ENCODE assay signal across 8 cellular contexts in genomic region chr16:25838724-25839186, GRCh38.
DNase-seq lines count a peak whose midpoint lies in the region; ATAC-seq and TF ChIP-seq lines count a peak whose summit lies in the region.

No MANE protein-coding gene starts in this region.

- H4K20me1 ChIP-seq in SU-DHL-6 (ENCODE audit: low read depth, low read length) = no peaks in the 10 kb centered on the region

- H3K4me3 ChIP-seq in SU-DHL-6 (ENCODE audit: insufficient read depth, low read length, poor library complexity, severe bottlenecking) (no peak overlapping the region), coronary artery (no peak overlapping the region), right lobe of liver (no peak overlapping the region), thyroid gland (replicated peaks in 1 of 3) (no peak overlapping the region)

- intact Hi-C loops in right lobe of liver (cut with DNase I) (no loop called here), thyroid gland (cut with DNase I) (loop anchor here (10.0 kb wide), 1 partner anchor 1276 kb away; no protein-coding TSS in a partner anchor)

- no peaks in the 10 kb centered on the region for H3K9me2 ChIP-seq in SU-DHL-6 (replicated peaks; ENCODE audit: insufficient read depth, low read length)

- in situ Hi-C loops in ACHN (cut with HindIII; ENCODE audit: low pct_ligation_motif_present, low pct_unique_long_range_greater_than_20kb, low sequenced_read_pairs) = no loop called here

- TF ChIP-seq CTCF in GM12872 (IDR thresholded peaks at IDR 0.05; ENCODE audit: insufficient read depth, low read depth, low read length) (peak; percentile 71), SU-DHL-6 (IDR thresholded peaks at IDR 0.05; ENCODE audit: insufficient read depth, low read length, poor library complexity, severe bottlenecking) (peak; percentile 39), coronary artery (IDR thresholded peaks at IDR 0.05) (peak; percentile 64), right lobe of liver (IDR thresholded peaks at IDR 0.05) (peak; percentile 68 to 83 (median 80)), thyroid gland (IDR thresholded peaks at IDR 0.05) (peak; percentile 40 to 72 (median 60))

- no peak overlapping the region for H3K4me2 ChIP-seq in SU-DHL-6 (ENCODE audit: low read depth, low read length, poor library complexity, severe bottlenecking)

- no peaks in the 10 kb centered on the region for H3K36me3 ChIP-seq in SU-DHL-6 (ENCODE audit: low read length)
- H3K36me3 ChIP-seq in right lobe of liver = no peaks in the 10 kb centered on the region
- no peaks in the 10 kb centered on the region for H3K36me3 ChIP-seq in thyroid gland

- no peak overlapping the region for H3K27ac ChIP-seq in SU-DHL-6 (ENCODE audit: low read depth, low read length)
- no peak overlapping the region for H3K27ac ChIP-seq in coronary artery
- no peak overlapping the region for H3K27ac ChIP-seq in right lobe of liver
- H3K27ac ChIP-seq in thyroid gland = no peak overlapping the region

- H3K9me3 ChIP-seq in SU-DHL-6 (ENCODE audit: insufficient read depth, low read length) = no peaks in the 10 kb centered on the region
- H3K9me3 ChIP-seq in right lobe of liver = no peaks in the 10 kb centered on the region
- no peaks in the 10 kb centered on the region for H3K9me3 ChIP-seq in thyroid gland

- H2AFZ ChIP-seq in SU-DHL-6 (ENCODE audit: low read depth, low read length, severe bottlenecking) = no peak overlapping the region

- under 1% methylated on average over 6 of the region's 6 CpGs for WGBS in right lobe of liver (ENCODE audit: insufficient coverage, low coverage, low lambda C conversion rate, missing lambda C conversion rate)
- 11 to 14% methylated on average over 6 of the region's 6 CpGs for WGBS in thyroid gland, 2 donors

- H3K4me1 ChIP-seq in right lobe of liver = peaks cover 0 to 5% (median 0%) of the 10 kb centered on the region in 4 donors
- no peaks in the 10 kb centered on the region for H3K4me1 ChIP-seq in thyroid gland

- no peaks in the 10 kb centered on the region for H3K79me2 ChIP-seq in SU-DHL-6 (ENCODE audit: insufficient read depth, low read length)

- peak; percentile 71 for DNase-seq in ACHN
- DNase-seq in NCI-H146 (lab: John Stamatoyannopoulos, UW) = peak; percentile 56
- no peak for DNase-seq in coronary artery (ENCODE audit: low spot score)
- no peak for DNase-seq in right lobe of liver
- peak; percentile 8 for DNase-seq in thyroid gland

- ATAC-seq in right lobe of liver = peak; percentile 66 to 81 (median 74)
- ATAC-seq in GM18861 (IDR thresholded peaks at IDR 0.05; ENCODE audit: unreplicated experiment) = no peak

- H3F3A ChIP-seq in SU-DHL-6 (ENCODE audit: insufficient read depth) = no peaks in the 10 kb centered on the region

- H3K9ac ChIP-seq in SU-DHL-6 (ENCODE audit: low read length) = no peak overlapping the region

- TF ChIP-seq POLR2A in right lobe of liver (IDR thresholded peaks at IDR 0.05) (no peak), thyroid gland (IDR thresholded peaks at IDR 0.05) (no peak)

- H3K27me3 ChIP-seq in SU-DHL-6 (ENCODE audit: low read length) (no peaks in the 10 kb centered on the region), right lobe of liver (peaks cover 5% of the 10 kb centered on the region in 2 donors), thyroid gland (no peaks in the 10 kb centered on the region)

Comparison
In these comparisons a context has a peak if more than half of its experiments do, and no peak if none do; other contexts are left out.
1. DNase-seq: peak in ACHN (single experiment), NCI-H146 (single experiment) and thyroid gland (2 of 2); none in coronary artery (single experiment) and right lobe of liver (0 of 3).
2. Peak in every context shown above with its lines, with median percentiles within 50 percentile points of each other: CTCF ChIP-seq.